16 cellular contexts compared by ENCODE assay signal in the genomic region with DNA sequence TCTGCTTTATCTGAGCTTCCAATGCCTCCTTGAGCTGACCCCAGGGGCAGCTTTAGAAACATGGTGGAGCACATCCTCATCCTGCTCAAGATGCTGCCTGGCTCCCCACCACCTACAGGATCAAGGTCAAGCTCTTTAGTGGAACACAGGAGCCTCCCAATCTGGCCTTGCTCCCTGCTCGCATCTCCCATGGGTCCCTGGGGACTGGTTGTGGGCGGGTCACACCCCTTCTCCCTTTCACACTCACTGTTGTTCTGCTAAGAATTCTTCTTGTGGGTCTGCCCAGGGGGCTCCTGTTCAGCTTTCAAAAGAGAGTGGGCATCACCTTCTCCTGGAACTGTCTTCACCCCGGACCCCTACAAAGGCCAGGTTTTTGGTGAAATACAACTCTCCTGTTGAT. TPM values are rescaled to one million over a fixed set of nuclear protein-coding genes. Genes with fewer than 3 reads are reported as not detected.
DNase-seq lines count a peak whose midpoint lies in the region; ATAC-seq and TF ChIP-seq lines count a peak whose summit lies in the region.
"Had no signal": no experiment of that assay in that cellular context is flagged by ENCODE, and none has a peak within 500 bp of the region (broad histone marks: within the 10 kb centered on the region; RNA-seq: fewer than 3 reads in every experiment).

No MANE protein-coding gene starts in this region.

- H3K27me3 Mint-ChIP-seq in stimulated activated memory B cell treated with anti-CD40 and anti-IgM and Interleukin-4, amounts not matched to agents 10 μg/mL and 1 μg/mL and 100 μg/mL, for 72 hours: no peaks in the 10 kb centered on the region

- no peaks in the 10 kb centered on the region for H3K9me3 ChIP-seq in IMR-90 (ENCODE audit: control insufficient read depth, insufficient read depth, low read length)

- no peak overlapping the region for H3K18ac ChIP-seq in IMR-90 (ENCODE audit: low read depth, low read length)

- no peaks in the 10 kb centered on the region for H4K20me1 ChIP-seq in IMR-90 (ENCODE audit: insufficient read depth, low read length)

- no peak overlapping the region for H3K4ac ChIP-seq in IMR-90 (ENCODE audit: low read depth, low read length)

- ATAC-seq in IMR-90 (ENCODE audit: low read depth): no peak
- ATAC-seq in stimulated activated memory B cell treated with anti-CD40 and anti-IgM and Interleukin-4, amounts not matched to agents 10 μg/mL and 1 μg/mL and 100 μg/mL, for 72 hours: no peak
- no peak for ATAC-seq in HG03025 (IDR thresholded peaks at IDR 0.05; ENCODE audit: low FRiP score, unreplicated experiment)

- H3K4me3 ChIP-seq in IMR-90 (ENCODE audit: insufficient read depth, low read depth, low read length) (no peak overlapping the region), brain microvascular endothelial cell (ENCODE audit: low read depth, low read length) (no peak overlapping the region)
- H3K4me3 ChIP-seq: PC-9 had no signal

- H2BK120ac ChIP-seq in IMR-90 (ENCODE audit: low read depth, low read length): peak overlapping the region; percentile 22; the same call in 1 of the 2 replicates

- H3K4me1 ChIP-seq in IMR-90 (ENCODE audit: control insufficient read depth, insufficient read depth, low read length): peaks cover 8% of the 10 kb centered on the region

- H2BK15ac ChIP-seq in IMR-90 (ENCODE audit: low read depth, low read length): no peak overlapping the region; the same call in 2 of the 3 replicates

- no peak overlapping the region for H4K8ac ChIP-seq in IMR-90 (ENCODE audit: low read depth in 2 of 2, low read length in 2 of 2)

- DNase-seq in GM03348 (ENCODE audit: low spot score): peak; percentile 4
- no peak for DNase-seq in IMR-90
- no peak for DNase-seq in brain microvascular endothelial cell
- no peak for DNase-seq in NAMALWA (ENCODE audit: low spot score)
- no peak for DNase-seq in activated CD4-positive, CD25-positive, alpha-beta regulatory T cell (lab: John Stamatoyannopoulos, UW)
- DNase-seq: MV-4-11, NCI-H146, NCI-H2081 treated with DMSO at 0.1 percent for 48 hours, NCI-H345, NCI-H526 treated with DMSO at 0.1 percent for 48 hours had no signal

- H3K4me3 Mint-ChIP-seq in stimulated activated memory B cell treated with anti-CD40 and anti-IgM and Interleukin-4, amounts not matched to agents 10 μg/mL and 1 μg/mL and 100 μg/mL, for 72 hours: no peak overlapping the region

- POLR2A ChIA-PET in IMR-90 (lab: Charles Lee; ENCODE audit: unreplicated experiment): no interaction called here

- peaks cover 7% of the 10 kb centered on the region for H3K9me1 ChIP-seq in IMR-90 (ENCODE audit: insufficient read depth, low read length)

- 100% methylated on average over 1 of the region's 3 CpGs; no CpG with 5 or more reads in 1 of the 2 experiments for WGBS in IMR-90 (ENCODE audit: extremely low coverage in 2 of 2, insufficient read length in 1 of 2), 2 experiments

- CTCF ChIA-PET in IMR-90 (lab: Yijun Ruan, JAX): no interaction called here

- no peak overlapping the region for H2AK9ac ChIP-seq in IMR-90 (replicated peaks; ENCODE audit: low read depth, low read length, poor library complexity)

- H3K14ac ChIP-seq in IMR-90 (replicated peaks; ENCODE audit: low read depth, low read length): peak overlapping the region; percentile 1; the same call in 1 of the 2 replicates

- H2BK20ac ChIP-seq in IMR-90 (ENCODE audit: low read depth, low read length): no peak overlapping the region

- H3K56ac ChIP-seq in IMR-90 (ENCODE audit: extremely low read depth, insufficient read depth, low read length): no peak overlapping the region

- H3K27ac Mint-ChIP-seq in stimulated activated memory B cell treated with anti-CD40 and anti-IgM and Interleukin-4, amounts not matched to agents 10 μg/mL and 1 μg/mL and 100 μg/mL, for 72 hours: peak overlapping the region; percentile 41

- TF ChIP-seq CTCF in IMR-90 (conservative IDR thresholded peaks at IDR 0.05; ENCODE audit: low read depth, low read length): no peak
- no peak for TF ChIP-seq CTCF in brain microvascular endothelial cell (IDR thresholded peaks at IDR 0.05; ENCODE audit: low read depth, low read length, missing control alignments)

- BruUV-seq in IMR-90 (replicated peaks; lab: Mats Ljungman, UMichigan): no TSS peak

- intact Hi-C loops in IMR-90 (cut with micrococcal nuclease): no loop called here

- peaks cover 66% of the 10 kb centered on the region for H3K4me1 Mint-ChIP-seq in stimulated activated memory B cell treated with anti-CD40 and anti-IgM and Interleukin-4, amounts not matched to agents 10 μg/mL and 1 μg/mL and 100 μg/mL, for 72 hours

- no peak overlapping the region for H3K27ac ChIP-seq in IMR-90 (ENCODE audit: insufficient read depth, low read length)
- H3K27ac ChIP-seq in brain microvascular endothelial cell: peak overlapping the region; percentile 18
- H3K27ac ChIP-seq: C4-2B, PC-9 had no signal

- H3K9me3 Mint-ChIP-seq in stimulated activated memory B cell treated with anti-CD40 and anti-IgM and Interleukin-4, amounts not matched to agents 10 μg/mL and 1 μg/mL and 100 μg/mL, for 72 hours: no peaks in the 10 kb centered on the region

- no peaks in the 10 kb centered on the region for H3K79me1 ChIP-seq in IMR-90 (ENCODE audit: low read depth in 1 of 2, low read length in 2 of 2)

- H3K4me2 ChIP-seq in IMR-90 (ENCODE audit: low read depth, low read length): no peak overlapping the region
- H3K4me2 ChIP-seq: PC-9 had no signal

- H2AK5ac ChIP-seq in IMR-90 (ENCODE audit: low read depth, low read length): 0 out of 2 replicates have a peak overlapping the region, but pooled peaks have one; percentile 1

- no peak for TF ChIP-seq RAD21 in IMR-90 (IDR thresholded peaks at IDR 0.05; ENCODE audit: low read length)

- H3K27me3 ChIP-seq in IMR-90 (ENCODE audit: control insufficient read depth, insufficient read depth, low read length): peaks cover 3% of the 10 kb centered on the region; the same call in 1 of the 2 replicates
- H3K27me3 ChIP-seq in brain microvascular endothelial cell (replicated peaks): no peaks in the 10 kb centered on the region

- H3K9ac ChIP-seq in IMR-90 (ENCODE audit: low read depth, low read length): no peak overlapping the region

- H3K36me3 ChIP-seq in IMR-90 (ENCODE audit: control insufficient read depth, insufficient read depth, low read length): no peaks in the 10 kb centered on the region
- H3K36me3 ChIP-seq in brain microvascular endothelial cell (replicated peaks): no peaks in the 10 kb centered on the region

- no peaks in the 10 kb centered on the region for H3K36me3 Mint-ChIP-seq in stimulated activated memory B cell treated with anti-CD40 and anti-IgM and Interleukin-4, amounts not matched to agents 10 μg/mL and 1 μg/mL and 100 μg/mL, for 72 hours

- no peak for TF ChIP-seq POLR2A in IMR-90 (IDR thresholded peaks at IDR 0.05; ENCODE audit: low read depth, low read length)

- no peak overlapping the region for H4K91ac ChIP-seq in IMR-90 (ENCODE audit: insufficient read depth, low read depth, low read length)

- H2AFZ ChIP-seq in IMR-90 (replicated peaks; ENCODE audit: low read length, poor library complexity): no peak overlapping the region
- H2AFZ ChIP-seq: PC-9 had no signal

- no peak overlapping the region for H2BK5ac ChIP-seq in IMR-90 (ENCODE audit: low read depth, low read length, poor library complexity, severe bottlenecking)

- in situ Hi-C loops in IMR-90 (cut with MboI; ENCODE audit: low sequenced_read_pairs): no loop called here
- in situ Hi-C loops in brain microvascular endothelial cell (cut with HindIII; ENCODE audit: low pct_ligation_motif_present, low sequenced_read_pairs): no loop called here

- no peak overlapping the region for H3K23ac ChIP-seq in IMR-90 (ENCODE audit: low read depth, low read length)

- dilution Hi-C loops in IMR-90 (cut with HindIII; ENCODE audit: low sequenced_read_pairs, unreplicated experiment): no loop called here

- H4K5ac ChIP-seq in IMR-90 (ENCODE audit: low read depth, low read length): no peak overlapping the region

TF ChIP-seq in IMR-90, 13 proteins besides CTCF, POLR2A, EP300 and RAD21:
- TF ChIP-seq BHLHE40 (IDR thresholded peaks at IDR 0.05; ENCODE audit: low read depth, low read length) (no peak), NFE2L2 (IDR thresholded peaks at IDR 0.05; ENCODE audit: low read depth, low read length) (no peak), MAFK (IDR thresholded peaks at IDR 0.05; ENCODE audit: low read depth, low read length) (no peak), RFX5 (IDR thresholded peaks at IDR 0.05; ENCODE audit: low read depth, low read length) (no peak), MXI1 (IDR thresholded peaks at IDR 0.05; ENCODE audit: borderline replicate concordance, low read depth, low read length) (no peak), CHD1 (IDR thresholded peaks at IDR 0.05; ENCODE audit: low read depth, low read length) (no peak)
- TF ChIP-seq, protein P1, sequence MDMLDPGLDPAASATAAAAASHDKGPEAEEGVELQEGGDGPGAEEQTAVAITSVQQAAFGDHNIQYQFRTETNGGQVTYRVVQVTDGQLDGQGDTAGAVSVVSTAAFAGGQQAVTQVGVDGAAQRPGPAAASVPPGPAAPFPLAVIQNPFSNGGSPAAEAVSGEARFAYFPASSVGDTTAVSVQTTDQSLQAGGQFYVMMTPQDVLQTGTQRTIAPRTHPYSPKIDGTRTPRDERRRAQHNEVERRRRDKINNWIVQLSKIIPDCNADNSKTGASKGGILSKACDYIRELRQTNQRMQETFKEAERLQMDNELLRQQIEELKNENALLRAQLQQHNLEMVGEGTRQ (IDR thresholded peaks at IDR 0.05; ENCODE audit: low read depth, low read length): no peak

RNA-seq across cellular contexts. Expression of a gene that starts 8.4 kb away (rescaled TPM):
- total RNA-seq in IMR-90 (2012; rRNA removed): not detected in 2 replicates
- not detected in 2 replicates for polyA plus RNA-seq in IMR-90 (2012; rRNA removed)
- not detected in 2 replicates for polyA plus RNA-seq in IMR-90 (2012; cell fraction: cytosol; rRNA removed)
- polyA plus RNA-seq in IMR-90 (2012; cell fraction: nucleus; rRNA removed; ENCODE audit: low replicate concordance): not detected in 2 replicates
- total RNA-seq: SK-MEL-5 had no signal
- polyA plus RNA-seq: AG04450 had no signal

RNA-seq across cellular contexts. Expression of a gene that starts 51.9 kb away (rescaled TPM):
- 9.9 and 13.3 TPM in 2 replicates for total RNA-seq in IMR-90 (2012; rRNA removed)
- 6.3 and 6.4 TPM in 2 replicates for polyA plus RNA-seq in IMR-90 (2012; rRNA removed)
- 0.43 and 0.55 TPM in 2 replicates for polyA plus RNA-seq in IMR-90 (2012; cell fraction: cytosol; rRNA removed)
- 0.50 and 2.0 TPM in 2 replicates for polyA plus RNA-seq in IMR-90 (2012; cell fraction: nucleus; rRNA removed; ENCODE audit: low replicate concordance)
